38 cellular contexts compared by ENCODE assay signal in the genomic region with DNA sequence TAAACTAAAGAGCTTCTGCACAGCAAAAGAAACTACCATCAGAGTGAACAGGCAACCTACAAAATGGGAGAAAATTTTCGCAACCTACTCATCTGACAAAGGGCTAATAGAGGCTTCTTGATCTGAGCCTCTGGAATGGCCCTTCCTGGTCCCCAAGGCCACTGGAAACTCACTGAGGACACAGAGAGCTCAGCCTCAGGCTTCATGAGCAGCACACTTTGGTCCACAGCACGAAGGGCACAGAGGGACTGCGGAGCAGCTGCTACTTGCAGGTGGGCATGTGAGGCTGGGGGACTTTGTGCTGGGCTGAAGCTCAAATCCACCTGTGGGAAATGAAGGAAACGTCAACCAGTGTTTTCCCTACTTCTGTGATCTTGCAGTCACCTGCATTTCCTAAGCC. TPM values are rescaled to one million over a fixed set of nuclear protein-coding genes. Genes with fewer than 3 reads are reported as not detected.
"Had no signal": no experiment of that assay in that cellular context is flagged by ENCODE, and none has a peak within 500 bp of the region (broad histone marks: within the 10 kb centered on the region; RNA-seq: fewer than 3 reads in every experiment).

No MANE protein-coding gene starts in this region.

- H3K9me3 ChIP-seq: adrenal gland, ascending aorta, body of pancreas, breast epithelium had no signal

- H3K4me3 ChIP-seq: adrenal gland, ascending aorta, body of pancreas, breast epithelium, cardiac muscle cell had no signal

- FAIRE-seq: astrocyte, bronchial epithelial cell had no signal

- H3K27me3 ChIP-seq: adrenal gland, ascending aorta, body of pancreas, brain microvascular endothelial cell, breast epithelium, cardiac muscle cell had no signal

- H3K36me3 ChIP-seq: adrenal gland, ascending aorta, brain microvascular endothelial cell, breast epithelium, cardiac muscle cell had no signal

- ATAC-seq: activated naive CD4-positive, alpha-beta T cell treated with anti-CD3 and anti-CD28 coated beads, Interleukin-2, amount 50 U/mL, for 72 hours; activated naive CD8-positive, alpha-beta T cell treated with anti-CD3 and anti-CD28 coated beads, Interleukin-2, amount 50 U/mL, for 24 hours; activated T-cell treated with anti-CD3 and anti-CD28 coated beads, Interleukin-2, amount 50 U/mL, for 4 hours; activated T-cell treated with anti-CD3 and anti-CD28 coated beads, Interleukin-2, amount 50 U/mL, for 72 hours; activated T-helper 17 cell treated with anti-CD3 and anti-CD28 coated beads, Interleukin-2, amount 50 U/mL, for 72 hours; body of pancreas had no signal

- DNase-seq: activated effector memory CD4-positive, alpha-beta T cell treated with anti-CD3 and anti-CD28 coated beads, Interleukin-2, amount 50 U/mL, for 16 hours; activated effector memory CD4-positive, alpha-beta T cell treated with Interleukin-2 at 50 U/mL for 16 hours; activated gamma-delta T cell; activated gamma-delta T cell treated with Interleukin-2 at 50 U/mL for 16 hours; activated naive CD4-positive, alpha-beta T cell; activated naive CD4-positive, alpha-beta T cell treated with anti-CD3 and anti-CD28 coated beads for 36 hours; activated naive CD4-positive, alpha-beta T cell treated with anti-CD3 and anti-CD28 coated beads, Interleukin-2, amount 10 ng/mL, durations not matched to agents 7 days and 5 days; activated naive CD4-positive, alpha-beta T cell treated with anti-CD3 and anti-CD28 coated beads, Interleukin-2, amount 50 U/mL, for 16 hours; activated naive CD4-positive, alpha-beta T cell treated with Interleukin-2 at 50 U/mL for 16 hours; activated naive CD8-positive, alpha-beta T cell treated with anti-CD3 and anti-CD28 coated beads for 36 hours; activated naive CD8-positive, alpha-beta T cell treated with anti-CD3 and anti-CD28 coated beads, Interleukin-2, amount 10 ng/mL, durations not matched to agents 7 days and 5 days; activated naive CD8-positive, alpha-beta T cell treated with anti-CD3 and anti-CD28 coated beads, Interleukin-2, amount 50 U/mL, for 24 hours; activated T-cell treated with anti-CD3 and anti-CD28 coated beads, Interleukin-2, amount 50 U/mL, for 1 hour; activated T-cell treated with anti-CD3 and anti-CD28 coated beads, Interleukin-2, amount 50 U/mL, for 24 hours; activated T-cell treated with anti-CD3 and anti-CD28 coated beads, Interleukin-2, amount 50 U/mL, for 4 hours; activated T-cell treated with anti-CD3 and anti-CD28 coated beads, Interleukin-2, amount 50 U/mL, for 48 hours; activated T-cell treated with anti-CD3 and anti-CD28 coated beads, Interleukin-2, amount 50 U/mL, for 72 hours; adrenal gland; amniotic stem cell; amygdala; anterior cingulate cortex; aorta; body of pancreas; brain microvascular endothelial cell; caudate nucleus; central memory CD4-positive, alpha-beta T cell; cerebellar nuclear complex had no signal

- H3K27ac ChIP-seq: adrenal gland, ascending aorta, body of pancreas, brain microvascular endothelial cell, breast epithelium, cardiac muscle cell had no signal

- H3K4me1 ChIP-seq: adrenal gland, ascending aorta, body of pancreas, breast epithelium had no signal

RNA-seq across cellular contexts. Expression of a gene that starts 27.4 kb away (rescaled TPM):
- total RNA-seq: activated naive CD4-positive, alpha-beta T cell treated with anti-CD3 and anti-CD28 coated beads for 36 hours; activated naive CD4-positive, alpha-beta T cell treated with anti-CD3 and anti-CD28 coated beads, Interleukin-2, amount 50 U/mL, for 72 hours; activated naive CD8-positive, alpha-beta T cell treated with anti-CD3 and anti-CD28 coated beads for 36 hours; activated naive CD8-positive, alpha-beta T cell treated with anti-CD3 and anti-CD28 coated beads, Interleukin-2, amount 10 ng/mL, durations not matched to agents 7 days and 5 days; activated T-cell treated with anti-CD3 and anti-CD28 coated beads, Interleukin-2, amount 50 U/mL, for 4 hours; activated T-cell treated with anti-CD3 and anti-CD28 coated beads, Interleukin-2, amount 50 U/mL, for 72 hours; activated T-helper 1 cell treated with anti-CD3 and anti-CD28 coated beads, Interleukin-12 subunit alpha, Interleukin-12 subunit beta, Interleukin-2, Interleukin-4 antibody, amounts not matched to agents 30 ng/mL and 10 ng/mL and 1 ng/mL, durations not matched to agents 14 hours and 24 hours and 36 hours; activated T-helper 17 cell treated with anti-CD3 and anti-CD28 coated beads, Interleukin-2, amount 50 U/mL, for 72 hours; activated T-helper 2 cell treated with anti-CD3 and anti-CD28 coated beads, Interferon-gamma antibody, Interleukin-2, Interleukin-4, amounts not matched to agents 10 μg/mL and 5 μg/mL and 100 μg/mL, durations not matched to agents 14 hours and 24 hours and 36 hours; ascending aorta; astrocyte; body of pancreas; bronchial epithelial cell; cardiac muscle cell; cerebellum; chondrocyte had no signal
- polyA plus RNA-seq: aorta had no signal
